8 cellular contexts compared by ENCODE assay signal in the genomic region with DNA sequence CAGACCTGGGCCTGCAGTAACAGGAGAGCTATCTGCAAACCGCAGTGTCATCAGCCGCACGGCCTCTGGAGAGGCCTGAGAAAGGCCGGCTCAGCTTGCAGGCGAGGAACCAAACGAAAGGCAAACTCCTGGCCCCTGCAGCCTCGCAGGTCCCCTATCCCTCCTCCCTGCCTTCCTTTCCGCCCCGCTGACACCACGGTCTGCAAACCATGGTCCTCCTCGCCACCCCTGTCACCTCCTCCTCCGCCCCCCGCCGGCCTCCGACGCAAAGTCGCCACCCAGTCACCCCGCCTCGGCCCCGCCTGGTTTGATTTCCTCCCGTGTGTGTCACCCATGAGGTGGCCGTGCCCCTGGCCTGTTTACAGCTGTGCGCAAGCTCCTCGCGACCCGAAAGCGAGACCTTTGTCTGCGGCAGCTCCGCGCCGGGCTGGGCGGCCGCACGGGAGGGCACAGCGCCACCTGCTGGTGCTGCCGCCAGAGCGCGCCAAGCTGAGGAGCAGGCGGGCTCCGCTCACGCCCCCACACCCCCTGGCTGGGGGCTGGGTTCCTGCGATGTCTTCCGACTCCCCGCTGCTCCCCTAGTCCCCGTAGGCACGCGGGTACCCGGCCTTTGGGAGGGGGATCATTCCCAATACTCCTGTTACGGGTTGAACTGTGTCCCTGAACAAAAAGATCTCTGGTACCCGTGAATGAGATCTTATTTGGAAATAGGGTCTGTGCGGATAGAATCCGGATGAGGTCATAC. TPM values are rescaled to one million over a fixed set of nuclear protein-coding genes. Genes with fewer than 3 reads are reported as not detected.
DNase-seq lines count a peak whose midpoint lies in the region; ATAC-seq and TF ChIP-seq lines count a peak whose summit lies in the region.

No MANE protein-coding gene starts in this region.

- peak; percentile 63 for TF ChIP-seq EP300 in neural cell (conservative IDR thresholded peaks at IDR 0.05; ENCODE audit: poor library complexity, severe bottlenecking)
- TF ChIP-seq EP300 in stomach (IDR thresholded peaks at IDR 0.05) = no peak

- peaks cover 52 to 88% (median 82%) of the 10 kb centered on the region in 4 donors for H3K4me1 ChIP-seq in stomach

- peak overlapping the region; percentile 76 for H3K4me2 ChIP-seq in neural cell (ENCODE audit: low read length)

- no peaks in the 10 kb centered on the region for H3K9me2 ChIP-seq in neural cell (ENCODE audit: insufficient read depth, low read length)

- no peak for TF ChIP-seq POLR2A in stomach (IDR thresholded peaks at IDR 0.05)

- H3K9ac ChIP-seq in neural cell (ENCODE audit: low read length) = peak overlapping the region; percentile 89

- intact Hi-C loops in stomach (cut with DNase I; ENCODE audit: low total_unique reads) = loop anchor here (10.0 kb wide), 1 partner anchor 100 kb away; no protein-coding TSS in a partner anchor

- no peaks in the 10 kb centered on the region for H4K20me1 ChIP-seq in neural cell (ENCODE audit: insufficient read depth)

- peak overlapping the region; percentile 70 for H2AFZ ChIP-seq in neural cell (ENCODE audit: low read depth, low read length)

- H3K36me3 ChIP-seq in neural cell (ENCODE audit: insufficient read depth, low read length) (no peaks in the 10 kb centered on the region), stomach (no peaks in the 10 kb centered on the region)

- 2 to 8% (median 7%) methylated on average over 41 to 52 of the region's 52 CpGs for WGBS in stomach, 5 donors

- peak; percentile 99 for TF ChIP-seq CTCF in neural cell (IDR thresholded peaks at IDR 0.05; ENCODE audit: poor library complexity, severe bottlenecking)
- peak in 6 of 7 experiments; percentile 88 to 100 (median 97) for TF ChIP-seq CTCF in stomach (IDR thresholded peaks at IDR 0.05)

- H3K9me3 ChIP-seq in neural cell (ENCODE audit: low read length) (no peaks in the 10 kb centered on the region), stomach (no peaks in the 10 kb centered on the region)

- ATAC-seq in GM19023 (IDR thresholded peaks at IDR 0.05; ENCODE audit: unreplicated experiment) = peak; percentile 46
- peak; percentile 48 for ATAC-seq in HG03565 (IDR thresholded peaks at IDR 0.05; ENCODE audit: unreplicated experiment)

- H3K27me3 ChIP-seq in neural cell (ENCODE audit: insufficient read depth, low read depth, low read length) = no peaks in the 10 kb centered on the region
- H3K27me3 ChIP-seq in stomach = no peaks in the 10 kb centered on the region

- DNase-seq in AML-193 (lab: John Stamatoyannopoulos, UW) = peak; percentile 50 to 69
- peak; percentile 88 to 90 for DNase-seq in activated T-cell treated with anti-CD3 and anti-CD28 coated beads, Interleukin-2, amount 50 U/mL, for 48 hours
- DNase-seq in fibroblast of gingiva (ENCODE audit: low read depth) = peak; percentile 53
- peak; percentile 86 for DNase-seq in stomach

- H3F3A ChIP-seq in neural cell (ENCODE audit: insufficient read depth, low read length, poor library complexity, severe bottlenecking) = no peaks in the 10 kb centered on the region

- peak overlapping the region; percentile 91 for H3K27ac ChIP-seq in neural cell (ENCODE audit: low read length)
- peak overlapping the region; percentile 60 to 77 (median 71) for H3K27ac ChIP-seq in stomach

- H3K4me3 ChIP-seq in neural cell (ENCODE audit: low read length) (peak overlapping the region; percentile 67), stomach (peak overlapping the region; percentile 34 to 44 (median 42))

- H3K79me2 ChIP-seq in neural cell (replicated peaks; ENCODE audit: insufficient read depth, low read length) = peaks cover 84% of the 10 kb centered on the region

- peak; percentile 78 for TF ChIP-seq RAD21 in neural cell (conservative IDR thresholded peaks at IDR 0.05)

TF ChIP-seq in PFSK-1, 5 proteins besides CTCF, POLR2A, EP300 and RAD21:
- TF ChIP-seq SIN3A (IDR thresholded peaks at IDR 0.05; ENCODE audit: borderline replicate concordance, insufficient read depth, low read length) (0 out of 2 replicates have a peak, but pooled peaks have one; percentile 49), FOXP2 (optimal IDR thresholded peaks at IDR 0.05; ENCODE audit: borderline replicate concordance, extremely low read depth, extremely low read length, insufficient read depth) (no peak), TAF1 (IDR thresholded peaks at IDR 0.05; ENCODE audit: borderline replicate concordance, insufficient read depth, low read length) (no peak)
- TF ChIP-seq, protein P1, sequence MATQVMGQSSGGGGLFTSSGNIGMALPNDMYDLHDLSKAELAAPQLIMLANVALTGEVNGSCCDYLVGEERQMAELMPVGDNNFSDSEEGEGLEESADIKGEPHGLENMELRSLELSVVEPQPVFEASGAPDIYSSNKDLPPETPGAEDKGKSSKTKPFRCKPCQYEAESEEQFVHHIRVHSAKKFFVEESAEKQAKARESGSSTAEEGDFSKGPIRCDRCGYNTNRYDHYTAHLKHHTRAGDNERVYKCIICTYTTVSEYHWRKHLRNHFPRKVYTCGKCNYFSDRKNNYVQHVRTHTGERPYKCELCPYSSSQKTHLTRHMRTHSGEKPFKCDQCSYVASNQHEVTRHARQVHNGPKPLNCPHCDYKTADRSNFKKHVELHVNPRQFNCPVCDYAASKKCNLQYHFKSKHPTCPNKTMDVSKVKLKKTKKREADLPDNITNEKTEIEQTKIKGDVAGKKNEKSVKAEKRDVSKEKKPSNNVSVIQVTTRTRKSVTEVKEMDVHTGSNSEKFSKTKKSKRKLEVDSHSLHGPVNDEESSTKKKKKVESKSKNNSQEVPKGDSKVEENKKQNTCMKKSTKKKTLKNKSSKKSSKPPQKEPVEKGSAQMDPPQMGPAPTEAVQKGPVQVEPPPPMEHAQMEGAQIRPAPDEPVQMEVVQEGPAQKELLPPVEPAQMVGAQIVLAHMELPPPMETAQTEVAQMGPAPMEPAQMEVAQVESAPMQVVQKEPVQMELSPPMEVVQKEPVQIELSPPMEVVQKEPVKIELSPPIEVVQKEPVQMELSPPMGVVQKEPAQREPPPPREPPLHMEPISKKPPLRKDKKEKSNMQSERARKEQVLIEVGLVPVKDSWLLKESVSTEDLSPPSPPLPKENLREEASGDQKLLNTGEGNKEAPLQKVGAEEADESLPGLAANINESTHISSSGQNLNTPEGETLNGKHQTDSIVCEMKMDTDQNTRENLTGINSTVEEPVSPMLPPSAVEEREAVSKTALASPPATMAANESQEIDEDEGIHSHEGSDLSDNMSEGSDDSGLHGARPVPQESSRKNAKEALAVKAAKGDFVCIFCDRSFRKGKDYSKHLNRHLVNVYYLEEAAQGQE (IDR thresholded peaks at IDR 0.05; ENCODE audit: insufficient read depth in 1 of 2, low read depth in 2 of 2, low read length in 2 of 2) = no peak
TF ChIP-seq in PFSK-1: peak in this region for 1.

TF ChIP-seq in neural cell, 6 proteins besides CTCF, POLR2A, EP300 and RAD21:
- TF ChIP-seq, protein P1 (IDR thresholded peaks at IDR 0.05; ENCODE audit: borderline replicate concordance) = peak; percentile 88
- TF ChIP-seq SMC3 (conservative IDR thresholded peaks at IDR 0.05; ENCODE audit: poor library complexity) = peak; percentile 81
- TF ChIP-seq EZH2 (IDR thresholded peaks at IDR 0.05; ENCODE audit: borderline replicate concordance, insufficient read depth, low read length, poor library complexity, severe bottlenecking) = no peak
- TF ChIP-seq TAF1 (IDR thresholded peaks at IDR 0.05; ENCODE audit: low read depth) = peak; percentile 92
- peak; percentile 77 for TF ChIP-seq MXI1 (conservative IDR thresholded peaks at IDR 0.05; ENCODE audit: poor library complexity, severe bottlenecking)
- peak; percentile 94 for TF ChIP-seq POLR2AphosphoS5 (IDR thresholded peaks at IDR 0.05)

RNA-seq across cellular contexts. Expression of gene GBGT1, which starts 19.4 kb away (rescaled TPM):
- polyA plus RNA-seq in PFSK-1 (2012; ENCODE audit: insufficient read length, low read depth) = 5.2 TPM
- polyA plus RNA-seq in neural cell (not detected in 2 replicates), stomach (10 to 100 TPM; 12.5 to 24.2 (median 23.8) TPM)
- polyA minus RNA-seq in neural cell = not detected in 2 replicates
- total RNA-seq in stomach = 10 to 100 TPM in 3 of 5 donors, 1 to 10 TPM in 2; 1.2 to 37.9 (median 21.3) TPM

RNA-seq across cellular contexts. Expression of gene RALGDS, which starts 23.3 kb away (rescaled TPM):
- 31.0 TPM for polyA plus RNA-seq in PFSK-1 (2012; ENCODE audit: insufficient read length, low read depth)
- polyA plus RNA-seq in neural cell (174 and 253 TPM in 2 replicates), stomach (10 to 100 TPM; 20.5 to 45.8 (median 32.8) TPM)
- polyA minus RNA-seq in neural cell = 152 and 161 TPM in 2 replicates
- total RNA-seq in stomach = 100 to 1,000 TPM in 1 of 5 donors, 10 to 100 TPM in 4; 29.4 to 242 (median 65.2) TPM

Comparison
In these comparisons a context has a peak if more than half of its experiments do, and no peak if none do; other contexts are left out.
1. Peak in every context shown above with its lines: DNase-seq, ATAC-seq, H3K4me3 ChIP-seq and H3K27ac ChIP-seq.
2. RNA of gene GBGT1, which starts 19.4 kb away (polyA plus RNA-seq): 12.5 to 24.2 TPM in stomach; not detected in neural cell; every median in the first group is over 10 times any median in the second.